In the genomic region with DNA sequence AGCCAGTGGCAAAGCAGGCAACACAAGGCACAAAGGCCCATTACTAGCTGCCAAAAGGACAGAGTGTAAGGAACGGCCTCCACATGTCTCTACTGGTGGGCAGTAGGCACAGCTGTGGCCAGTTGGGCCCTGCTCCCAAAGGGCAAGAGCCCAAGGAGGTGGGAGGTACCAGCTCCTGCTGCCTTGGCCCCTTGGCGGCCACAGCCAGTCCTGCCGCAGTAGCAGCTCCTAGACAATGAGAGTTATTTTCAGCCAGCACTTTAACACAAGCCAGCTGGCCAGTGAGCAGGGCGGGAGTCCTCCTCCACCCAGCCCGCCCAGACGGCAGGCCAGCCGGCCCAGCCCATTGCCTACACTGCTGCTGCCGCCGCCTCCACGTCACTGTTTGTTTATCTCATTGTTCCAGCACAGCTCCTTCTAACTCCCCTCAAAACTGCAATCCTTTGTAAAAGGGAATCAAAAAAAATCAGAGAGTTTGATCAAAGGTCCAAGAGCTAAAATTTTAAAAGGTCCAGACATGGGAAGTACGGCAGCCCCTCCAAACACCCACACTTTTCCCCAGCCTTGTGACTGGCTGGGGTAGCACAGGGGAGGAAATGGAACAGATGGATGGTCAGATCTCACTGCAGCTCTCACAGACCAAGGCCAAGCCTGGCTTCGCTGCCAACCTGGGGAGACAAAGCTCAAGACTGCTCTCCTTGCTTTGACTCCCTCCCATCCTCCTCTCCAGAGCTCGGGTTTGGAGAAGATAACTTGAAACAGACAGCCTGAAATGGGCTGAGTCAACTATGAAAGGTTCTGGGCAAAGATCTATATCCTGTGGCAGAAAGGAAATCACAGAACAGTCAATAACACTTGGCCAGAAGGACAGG, we compare ENCODE assay signal across 8 cellular contexts. TPM values are rescaled to one million over a fixed set of nuclear protein-coding genes. Genes with fewer than 3 reads are reported as not detected.
DNase-seq lines count a peak whose midpoint lies in the region; ATAC-seq and TF ChIP-seq lines count a peak whose summit lies in the region.

No MANE protein-coding gene starts in this region.

- peaks cover 4% of the 10 kb centered on the region for H3K36me3 Mint-ChIP-seq in T-helper 1 cell treated with Interleukin-12 subunit alpha and Interleukin-12 subunit beta and Interleukin-4 antibody, amounts not matched to agents 30 μg/mL and 1 μg/mL, for 36 hours (ENCODE audit: low read depth)
- peaks cover 3% of the 10 kb centered on the region for H3K36me3 Mint-ChIP-seq in effector memory CD8-positive, alpha-beta T cell (ENCODE audit: insufficient read depth)

- H3K27ac ChIP-seq in lower lobe of right lung (peak overlapping the region; percentile 87), stomach (peak overlapping the region; percentile 88 to 91 (median 89))

- peak; percentile 55 for TF ChIP-seq CTCF in lower lobe of right lung (IDR thresholded peaks at IDR 0.05)
- peak in 5 of 7 experiments; percentile 10 to 66 (median 49) for TF ChIP-seq CTCF in stomach (IDR thresholded peaks at IDR 0.05)

- in situ Hi-C loops in HAP-1 (cut with MboI; ENCODE audit: low sequenced_read_pairs) = no loop called here

- TF ChIP-seq POLR2A in stomach (IDR thresholded peaks at IDR 0.05) = no peak

- peaks cover 6% of the 10 kb centered on the region for H3K4me1 ChIP-seq in HAP-1
- peaks cover 68% of the 10 kb centered on the region for H3K4me1 ChIP-seq in lower lobe of right lung
- peaks cover 51 to 58% (median 54%) of the 10 kb centered on the region in 4 donors for H3K4me1 ChIP-seq in stomach

- peak; percentile 22 for TF ChIP-seq EP300 in stomach (IDR thresholded peaks at IDR 0.05)

- peak overlapping the region; percentile 82 for H3K27ac Mint-ChIP-seq in T-helper 1 cell treated with Interleukin-12 subunit alpha and Interleukin-12 subunit beta and Interleukin-4 antibody, amounts not matched to agents 30 μg/mL and 1 μg/mL, for 36 hours
- peak overlapping the region; percentile 95 to 98 for H3K27ac Mint-ChIP-seq in effector memory CD8-positive, alpha-beta T cell

- H3K27me3 ChIP-seq in HAP-1 (ENCODE audit: low read depth) (no peaks in the 10 kb centered on the region), lower lobe of right lung (ENCODE audit: low read depth) (no peaks in the 10 kb centered on the region), stomach (no peaks in the 10 kb centered on the region)

- no peaks in the 10 kb centered on the region for H3K27me3 Mint-ChIP-seq in T-helper 1 cell treated with Interleukin-12 subunit alpha and Interleukin-12 subunit beta and Interleukin-4 antibody, amounts not matched to agents 30 μg/mL and 1 μg/mL, for 36 hours (ENCODE audit: low read depth)
- H3K27me3 Mint-ChIP-seq in effector memory CD8-positive, alpha-beta T cell = no peaks in the 10 kb centered on the region

- H3K9me3 ChIP-seq in HAP-1 (no peaks in the 10 kb centered on the region), lower lobe of right lung (no peaks in the 10 kb centered on the region), stomach (no peaks in the 10 kb centered on the region)

- no peak for ATAC-seq in effector memory CD8-positive, alpha-beta T cell (replicated peaks)
- ATAC-seq in lower lobe of right lung (peak; percentile 97), HG02763 (IDR thresholded peaks at IDR 0.05; ENCODE audit: unreplicated experiment) (no peak), GM19463 (IDR thresholded peaks at IDR 0.05; ENCODE audit: unreplicated experiment) (no peak)

- no peaks in the 10 kb centered on the region for H3K9me3 Mint-ChIP-seq in T-helper 1 cell treated with Interleukin-12 subunit alpha and Interleukin-12 subunit beta and Interleukin-4 antibody, amounts not matched to agents 30 μg/mL and 1 μg/mL, for 36 hours
- H3K9me3 Mint-ChIP-seq in effector memory CD8-positive, alpha-beta T cell = no peaks in the 10 kb centered on the region

- H3K4me3 ChIP-seq in HAP-1 (no peak overlapping the region), lower lobe of right lung (no peak overlapping the region), stomach (no peak overlapping the region)

- H3K36me3 ChIP-seq in HAP-1 (replicated peaks) (no peaks in the 10 kb centered on the region), lower lobe of right lung (no peaks in the 10 kb centered on the region), stomach (no peaks in the 10 kb centered on the region)

- peak overlapping the region; percentile 43 for H3K4me3 Mint-ChIP-seq in T-helper 1 cell treated with Interleukin-12 subunit alpha and Interleukin-12 subunit beta and Interleukin-4 antibody, amounts not matched to agents 30 μg/mL and 1 μg/mL, for 36 hours
- peak overlapping the region in 1 of 2 donors; percentile 38 for H3K4me3 Mint-ChIP-seq in effector memory CD8-positive, alpha-beta T cell

- peaks cover 66% of the 10 kb centered on the region for H3K4me1 Mint-ChIP-seq in T-helper 1 cell treated with Interleukin-12 subunit alpha and Interleukin-12 subunit beta and Interleukin-4 antibody, amounts not matched to agents 30 μg/mL and 1 μg/mL, for 36 hours (ENCODE audit: low read depth)
- peaks cover 61 to 73% of the 10 kb centered on the region in 2 donors for H3K4me1 Mint-ChIP-seq in effector memory CD8-positive, alpha-beta T cell (ENCODE audit: low read depth in 2 of 2)

- intact Hi-C loops in lower lobe of right lung (cut with DNase I) (no loop called here), stomach (cut with DNase I; ENCODE audit: low total_unique reads) (no loop called here)

- DNase-seq in AG08395 (ENCODE audit: low spot score) (peak; percentile 96), HAP-1 (ENCODE audit: low spot score in 2 of 2) (peak; percentile 19 to 73), lower lobe of right lung (peak; percentile 89), stomach (peak; percentile 92)
- no peak for DNase-seq in effector memory CD8-positive, alpha-beta T cell

- WGBS in stomach, 5 donors = 10 to 13% (median 12%) methylated on average over 12 to 13 of the region's 13 CpGs

RNA-seq across cellular contexts. Expression of a gene that starts 33.5 kb away (rescaled TPM):
- 36.1 TPM for total RNA-seq in lower lobe of right lung
- total RNA-seq in stomach = 10 to 100 TPM in 2 of 5 donors, 1 to 10 TPM in 3; 2.9 to 28.5 (median 9.6) TPM
- 1 to 10 TPM; 2.1 to 8.1 (median 5.2) TPM for polyA plus RNA-seq in stomach

RNA-seq across cellular contexts. Expression of a gene that starts 50.3 kb away (rescaled TPM):
- total RNA-seq in lower lobe of right lung = 19.3 TPM
- 10 to 100 TPM in 3 of 5 donors, 1 to 10 TPM in 2; 6.7 to 39.7 (median 14.0) TPM for total RNA-seq in stomach
- polyA plus RNA-seq in stomach = 10 to 100 TPM in 2 of 3 donors, 1 to 10 TPM in 1; 6.6 to 17.4 (median 12.6) TPM

Comparison
In these comparisons a context has a peak if more than half of its experiments do, and no peak if none do; other contexts are left out.
1. DNase-seq: peak in AG08395 (single experiment), HAP-1 (2 of 2), lower lobe of right lung (single experiment) and stomach (single experiment); none in effector memory CD8-positive, alpha-beta T cell (0 of 3).
2. ATAC-seq: peak in lower lobe of right lung (2 of 2); none in effector memory CD8-positive, alpha-beta T cell (single experiment), HG02763 (single experiment) and GM19463 (single experiment).